ENCODE assay signal across 36 cellular contexts in the genomic region with DNA sequence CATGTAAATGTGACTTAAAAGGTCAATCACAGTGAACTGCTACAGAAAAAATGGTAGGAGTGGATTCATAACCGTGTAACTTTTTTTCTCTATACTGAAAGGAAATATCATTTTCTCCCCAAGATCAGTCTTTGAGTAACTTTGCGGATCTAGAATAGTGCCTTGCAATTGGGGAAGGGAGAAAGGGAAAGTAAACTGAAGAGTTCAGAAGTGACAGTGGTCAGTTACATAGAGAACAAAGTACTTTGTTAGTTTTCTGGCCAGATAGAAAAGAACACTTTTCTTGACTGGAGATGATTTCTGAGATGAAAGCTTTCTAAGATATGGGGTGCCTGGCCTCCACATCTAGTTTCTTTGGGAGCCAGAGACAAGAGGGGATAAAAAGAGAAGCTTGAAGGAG. TPM values are rescaled to one million over a fixed set of nuclear protein-coding genes. Genes with fewer than 3 reads are reported as not detected.
"Had no signal": no experiment of that assay in that cellular context is flagged by ENCODE, and none has a peak within 500 bp of the region (broad histone marks: within the 10 kb centered on the region; RNA-seq: fewer than 3 reads in every experiment).

No MANE protein-coding gene starts in this region.

- H3K4me3 Mint-ChIP-seq: activated B cell treated with CpG ODN at 0.5 μM for 24 hours; activated CD4-positive, alpha-beta memory T cell treated with anti-CD3 and anti-CD28 coated beads for 36 hours; activated CD4-positive, alpha-beta T cell treated with anti-CD3 and anti-CD28 coated beads, Interleukin-2, amount 10 ng/mL, durations not matched to agents 24 days and 14 days; activated CD8-positive, alpha-beta T cell treated with anti-CD3 and anti-CD28 coated beads for 36 hours; activated naive CD4-positive, alpha-beta T cell treated with anti-CD3 and anti-CD28 coated beads, Interleukin-2, amount 10 ng/mL, durations not matched to agents 7 days and 5 days; activated naive CD4-positive, alpha-beta T cell treated with anti-CD3 and anti-CD28 coated beads, Interleukin-2, amount 50 U/mL, for 24 hours; activated naive CD8-positive, alpha-beta T cell; activated naive CD8-positive, alpha-beta T cell treated with anti-CD3 and anti-CD28 coated beads, Interleukin-2, amount 10 ng/mL, durations not matched to agents 7 days and 5 days; activated naive CD8-positive, alpha-beta T cell treated with anti-CD3 and anti-CD28 coated beads, Interleukin-2, amount 50 U/mL, for 24 hours; activated T-cell treated with anti-CD3 and anti-CD28 coated beads, Interleukin-2, amount 50 U/mL, for 4 hours; activated T-cell treated with anti-CD3 and anti-CD28 coated beads, Interleukin-2, amount 50 U/mL, for 72 hours; T-helper 1 cell treated with Interleukin-12 subunit alpha and Interleukin-12 subunit beta and Interleukin-4 antibody, amounts not matched to agents 30 μg/mL and 1 μg/mL, for 36 hours; T-helper 2 cell treated with Interferon-gamma antibody and Interleukin-4, amounts not matched to agents 5 μg/mL and 100 μg/mL, for 36 hours had no signal

- H3K4me1 ChIP-seq: ascending aorta, body of pancreas, breast epithelium had no signal

- H3K36me3 Mint-ChIP-seq: activated CD4-positive, alpha-beta memory T cell treated with anti-CD3 and anti-CD28 coated beads for 36 hours; activated naive CD4-positive, alpha-beta T cell treated with anti-CD3 and anti-CD28 coated beads, Interleukin-2, amount 10 ng/mL, durations not matched to agents 7 days and 5 days; activated naive CD4-positive, alpha-beta T cell treated with anti-CD3 and anti-CD28 coated beads, Interleukin-2, amount 50 U/mL, for 24 hours; activated naive CD8-positive, alpha-beta T cell; activated naive CD8-positive, alpha-beta T cell treated with anti-CD3 and anti-CD28 coated beads, Interleukin-2, amount 10 ng/mL, durations not matched to agents 7 days and 5 days had no signal

- H3K9me3 Mint-ChIP-seq: activated B cell treated with CpG ODN at 0.5 μM for 24 hours; activated CD4-positive, alpha-beta memory T cell treated with anti-CD3 and anti-CD28 coated beads for 36 hours; activated CD4-positive, alpha-beta T cell treated with anti-CD3 and anti-CD28 coated beads, Interleukin-2, amount 10 ng/mL, durations not matched to agents 24 days and 14 days; activated CD8-positive, alpha-beta T cell treated with anti-CD3 and anti-CD28 coated beads for 36 hours; activated naive CD4-positive, alpha-beta T cell treated with anti-CD3 and anti-CD28 coated beads, Interleukin-2, amount 10 ng/mL, durations not matched to agents 7 days and 5 days; activated naive CD4-positive, alpha-beta T cell treated with anti-CD3 and anti-CD28 coated beads, Interleukin-2, amount 50 U/mL, for 24 hours; activated naive CD8-positive, alpha-beta T cell treated with anti-CD3 and anti-CD28 coated beads, Interleukin-2, amount 10 ng/mL, durations not matched to agents 7 days and 5 days; activated naive CD8-positive, alpha-beta T cell treated with anti-CD3 and anti-CD28 coated beads, Interleukin-2, amount 50 U/mL, for 24 hours; activated T-cell treated with anti-CD3 and anti-CD28 coated beads, Interleukin-2, amount 50 U/mL, for 4 hours; activated T-cell treated with anti-CD3 and anti-CD28 coated beads, Interleukin-2, amount 50 U/mL, for 72 hours; activated T-helper 2 cell treated with anti-CD3 and anti-CD28 coated beads, Interferon-gamma antibody, Interleukin-2, Interleukin-4, amounts not matched to agents 10 μg/mL and 5 μg/mL and 100 μg/mL, durations not matched to agents 14 hours and 24 hours and 36 hours; T-helper 1 cell treated with Interleukin-12 subunit alpha and Interleukin-12 subunit beta and Interleukin-4 antibody, amounts not matched to agents 30 μg/mL and 1 μg/mL, for 36 hours; T-helper 2 cell treated with Interferon-gamma antibody and Interleukin-4, amounts not matched to agents 5 μg/mL and 100 μg/mL, for 36 hours had no signal

- H3K27ac ChIP-seq: ascending aorta, body of pancreas, brain microvascular endothelial cell, breast epithelium, VCaP had no signal

- H3K27me3 ChIP-seq: ascending aorta, body of pancreas, brain microvascular endothelial cell, breast epithelium had no signal

- H3K27ac Mint-ChIP-seq: activated B cell treated with CpG ODN at 0.5 μM for 24 hours; activated CD4-positive, alpha-beta memory T cell treated with anti-CD3 and anti-CD28 coated beads for 36 hours; activated CD4-positive, alpha-beta T cell treated with anti-CD3 and anti-CD28 coated beads, Interleukin-2, amount 10 ng/mL, durations not matched to agents 24 days and 14 days; activated CD8-positive, alpha-beta T cell treated with anti-CD3 and anti-CD28 coated beads for 36 hours; activated naive CD4-positive, alpha-beta T cell treated with anti-CD3 and anti-CD28 coated beads, Interleukin-2, amount 10 ng/mL, durations not matched to agents 7 days and 5 days; activated naive CD4-positive, alpha-beta T cell treated with anti-CD3 and anti-CD28 coated beads, Interleukin-2, amount 50 U/mL, for 24 hours; activated naive CD8-positive, alpha-beta T cell; activated naive CD8-positive, alpha-beta T cell treated with anti-CD3 and anti-CD28 coated beads, Interleukin-2, amount 10 ng/mL, durations not matched to agents 7 days and 5 days; activated naive CD8-positive, alpha-beta T cell treated with anti-CD3 and anti-CD28 coated beads, Interleukin-2, amount 50 U/mL, for 24 hours; activated T-cell treated with anti-CD3 and anti-CD28 coated beads, Interleukin-2, amount 50 U/mL, for 72 hours; activated T-helper 2 cell treated with anti-CD3 and anti-CD28 coated beads, Interferon-gamma antibody, Interleukin-2, Interleukin-4, amounts not matched to agents 10 μg/mL and 5 μg/mL and 100 μg/mL, durations not matched to agents 14 hours and 24 hours and 36 hours; T-helper 1 cell treated with Interleukin-12 subunit alpha and Interleukin-12 subunit beta and Interleukin-4 antibody, amounts not matched to agents 30 μg/mL and 1 μg/mL, for 36 hours; T-helper 2 cell treated with Interferon-gamma antibody and Interleukin-4, amounts not matched to agents 5 μg/mL and 100 μg/mL, for 36 hours had no signal

- DNase-seq: activated B cell treated with CpG ODN at 0.5 μM for 24 hours; activated CD4-positive, alpha-beta memory T cell treated with anti-CD3 and anti-CD28 coated beads for 36 hours; activated CD4-positive, alpha-beta T cell treated with anti-CD3 and anti-CD28 coated beads for 4 hours; activated CD4-positive, alpha-beta T cell treated with anti-CD3 and anti-CD28 coated beads, Interleukin-2, amount 10 ng/mL, durations not matched to agents 24 days and 14 days; activated CD4-positive, alpha-beta T cell treated with anti-CD3 and anti-CD28 coated beads, Interleukin-2, amount 50 U/mL, for 1 hour; activated CD4-positive, alpha-beta T cell treated with anti-CD3 and anti-CD28 coated beads, Interleukin-2, amount 50 U/mL, for 4 hours; activated CD4-positive, CD25-positive, alpha-beta regulatory T cell treated with anti-CD3 and anti-CD28 coated beads, Interleukin-2, amount 50 U/mL, for 72 hours; activated CD8-positive, alpha-beta memory T cell treated with anti-CD3 and anti-CD28 coated beads, Interleukin-2, amount 50 U/mL, for 4 hours; activated CD8-positive, alpha-beta T cell treated with anti-CD3 and anti-CD28 coated beads for 36 hours; activated effector memory CD4-positive, alpha-beta T cell treated with Interleukin-2 at 50 U/mL for 16 hours; activated gamma-delta T cell; activated naive CD4-positive, alpha-beta T cell treated with anti-CD3 and anti-CD28 coated beads, Interleukin-2, amount 10 ng/mL, durations not matched to agents 7 days and 5 days; activated naive CD4-positive, alpha-beta T cell treated with Interleukin-2 at 50 U/mL for 16 hours; activated naive CD8-positive, alpha-beta T cell treated with anti-CD3 and anti-CD28 coated beads, Interleukin-2, amount 10 ng/mL, durations not matched to agents 7 days and 5 days; activated naive CD8-positive, alpha-beta T cell treated with anti-CD3 and anti-CD28 coated beads, Interleukin-2, amount 50 U/mL, for 24 hours; activated T-cell treated with anti-CD3 and anti-CD28 coated beads for 4 hours; activated T-cell treated with anti-CD3 and anti-CD28 coated beads, Interleukin-2, amount 50 U/mL, for 1 hour; activated T-cell treated with anti-CD3 and anti-CD28 coated beads, Interleukin-2, amount 50 U/mL, for 4 hours; activated T-cell treated with anti-CD3 and anti-CD28 coated beads, Interleukin-2, amount 50 U/mL, for 72 hours; amygdala; anterior cingulate cortex; body of pancreas; brain microvascular endothelial cell; central memory CD4-positive, alpha-beta T cell; T-helper 1 cell; T-helper 2 cell; T-helper 9 cell had no signal

- ATAC-seq: activated CD8-positive, alpha-beta T cell treated with anti-CD3 and anti-CD28 coated beads for 36 hours; activated naive CD8-positive, alpha-beta T cell treated with anti-CD3 and anti-CD28 coated beads, Interleukin-2, amount 50 U/mL, for 24 hours; activated T-cell treated with anti-CD3 and anti-CD28 coated beads, Interleukin-2, amount 50 U/mL, for 4 hours; activated T-cell treated with anti-CD3 and anti-CD28 coated beads, Interleukin-2, amount 50 U/mL, for 72 hours; body of pancreas had no signal

- FAIRE-seq: TTC549 had no signal

- H3K36me3 ChIP-seq: ascending aorta, brain microvascular endothelial cell, breast epithelium had no signal

- H3K27me3 Mint-ChIP-seq: activated B cell treated with CpG ODN at 0.5 μM for 24 hours had no signal

- H3K4me3 ChIP-seq: ascending aorta, body of pancreas, breast epithelium had no signal

- H3K4me1 Mint-ChIP-seq: activated B cell treated with CpG ODN at 0.5 μM for 24 hours; activated CD4-positive, alpha-beta T cell treated with anti-CD3 and anti-CD28 coated beads, Interleukin-2, amount 10 ng/mL, durations not matched to agents 24 days and 14 days; activated naive CD4-positive, alpha-beta T cell treated with anti-CD3 and anti-CD28 coated beads, Interleukin-2, amount 10 ng/mL, durations not matched to agents 7 days and 5 days; activated naive CD4-positive, alpha-beta T cell treated with anti-CD3 and anti-CD28 coated beads, Interleukin-2, amount 50 U/mL, for 24 hours; activated naive CD8-positive, alpha-beta T cell treated with anti-CD3 and anti-CD28 coated beads, Interleukin-2, amount 10 ng/mL, durations not matched to agents 7 days and 5 days had no signal

- H3K9me3 ChIP-seq: ascending aorta, body of pancreas, breast epithelium had no signal

RNA-seq across cellular contexts. Expression of gene PARD3B, which starts 26.6 kb away (rescaled TPM):
- total RNA-seq: activated B cell treated with CpG ODN at 0.5 μM for 24 hours had no signal
